In the genomic region with DNA sequence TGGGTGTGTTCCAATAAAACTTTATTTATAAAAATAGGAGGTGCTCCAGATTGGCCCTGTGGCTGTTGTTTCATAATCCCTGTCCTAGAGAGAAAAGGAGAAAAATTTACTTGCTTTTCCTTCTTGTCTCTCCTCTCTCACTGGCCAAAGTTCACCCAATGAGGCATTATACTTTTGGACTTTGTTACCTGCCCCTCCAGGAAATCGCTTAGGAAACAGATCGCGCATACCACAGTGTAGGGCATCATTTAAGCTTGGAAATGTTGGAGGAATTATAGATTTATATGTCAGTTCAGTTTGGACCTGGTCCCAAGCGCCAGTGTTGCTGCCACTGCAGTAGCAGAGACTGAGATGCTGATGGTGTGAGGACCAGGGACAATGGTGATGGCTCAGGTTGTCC, we compare ENCODE assay signal across 19 cellular contexts.
A peak's percentile ranks its signal among the peaks of the same experiment; 100 is the strongest.
DNase-seq lines count a peak whose midpoint lies in the region; ATAC-seq and TF ChIP-seq lines count a peak whose summit lies in the region.
"Had no signal": no experiment of that assay in that cellular context is flagged by ENCODE, and none has a peak within 500 bp of the region (broad histone marks: within the 10 kb centered on the region; RNA-seq: fewer than 3 reads in every experiment).

No MANE protein-coding gene starts in this region.

- intact Hi-C loops in IMR-90 (cut with micrococcal nuclease): loop anchor here (10.0 kb wide), 1 partner anchor 485 kb away; no protein-coding TSS in a partner anchor

- H2BK5ac ChIP-seq in IMR-90 (ENCODE audit: low read depth, low read length, poor library complexity, severe bottlenecking): no peak overlapping the region
- no peak overlapping the region for H2BK5ac ChIP-seq in mesenchymal stem cell (ENCODE audit: low read depth, low read length, poor library complexity, severe bottlenecking)
- no peak overlapping the region for H2BK5ac ChIP-seq in trophoblast cell (ENCODE audit: low read depth, low read length, poor library complexity)

- H2AK5ac ChIP-seq in IMR-90 (ENCODE audit: low read depth, low read length) (peak overlapping the region; percentile 18; the same call in 1 of the 2 replicates), mesenchymal stem cell (ENCODE audit: low read length, severe bottlenecking) (peak overlapping the region; percentile 81), trophoblast cell (ENCODE audit: low read length) (no peak overlapping the region)

- no peak for TF ChIP-seq RAD21 in IMR-90 (IDR thresholded peaks at IDR 0.05; ENCODE audit: low read length)

- H3K18ac ChIP-seq in IMR-90 (ENCODE audit: low read depth, low read length): peak overlapping the region; percentile 57; the same call in 1 of the 2 replicates
- no peak overlapping the region for H3K18ac ChIP-seq in mesenchymal stem cell (ENCODE audit: low read depth in 1 of 2, low read length in 2 of 2)
- no peak overlapping the region for H3K18ac ChIP-seq in trophoblast cell (ENCODE audit: low read length)

- H3K9me1 ChIP-seq in IMR-90 (ENCODE audit: insufficient read depth, low read length): no peaks in the 10 kb centered on the region

- no peaks in the 10 kb centered on the region for H3K27me3 ChIP-seq in IMR-90 (ENCODE audit: control insufficient read depth, insufficient read depth, low read length)
- H3K27me3 ChIP-seq in mesenchymal stem cell (ENCODE audit: control insufficient read depth in 1 of 2, insufficient read depth in 1 of 2, low read length in 2 of 2): no peaks in the 10 kb centered on the region
- H3K27me3 ChIP-seq in trophoblast cell (ENCODE audit: insufficient read depth, low read length): no peaks in the 10 kb centered on the region
- H3K27me3 ChIP-seq: BE2C had no signal

- no CpG with 5 or more reads among the region's 4 CpGs for WGBS in IMR-90 (ENCODE audit: extremely low coverage in 2 of 2, insufficient read length in 1 of 2), 2 experiments
- 88% methylated on average over 4 of the region's 4 CpGs for WGBS in mesenchymal stem cell
- WGBS in trophoblast cell (ENCODE audit: extremely low coverage, insufficient coverage, insufficient read length): no CpG with 5 or more reads among the region's 4 CpGs

- CTCF ChIA-PET in IMR-90 (lab: Yijun Ruan, JAX): no interaction called here
- CTCF ChIA-PET in activated naive CD4-positive, alpha-beta T cell treated with anti-CD3 and anti-CD28 coated beads, Interleukin-2, amount 10 ng/mL, durations not matched to agents 7 days and 5 days (lab: Charles Lee): no interaction called here

- H3K23ac ChIP-seq in IMR-90 (ENCODE audit: low read depth, low read length) (no peak overlapping the region), mesenchymal stem cell (ENCODE audit: low read length in 2 of 2) (no peak overlapping the region), trophoblast cell (ENCODE audit: low read length) (no peak overlapping the region)

- H2BK20ac ChIP-seq in IMR-90 (ENCODE audit: low read depth, low read length): no peak overlapping the region

- no peaks in the 10 kb centered on the region for H3K36me3 Mint-ChIP-seq in activated naive CD4-positive, alpha-beta T cell treated with anti-CD3 and anti-CD28 coated beads, Interleukin-2, amount 10 ng/mL, durations not matched to agents 7 days and 5 days
- H3K36me3 Mint-ChIP-seq: CD4-positive, CD25-positive, alpha-beta regulatory T cell; CD8-positive, alpha-beta memory T cell had no signal

- H4K12ac ChIP-seq in trophoblast cell (ENCODE audit: low read depth, low read length): no peak overlapping the region

- H4K5ac ChIP-seq in IMR-90 (ENCODE audit: low read depth, low read length): peak overlapping the region; percentile 35; the same call in 1 of the 2 replicates

- no peak for ATAC-seq in IMR-90 (ENCODE audit: low read depth)
- ATAC-seq in GM18520 (IDR thresholded peaks at IDR 0.05; ENCODE audit: unreplicated experiment): no peak
- no peak for ATAC-seq in HG02623 (IDR thresholded peaks at IDR 0.05; ENCODE audit: unreplicated experiment)
- ATAC-seq: HCT116 had no signal

- H3K56ac ChIP-seq in IMR-90 (ENCODE audit: extremely low read depth, insufficient read depth, low read length): no peak overlapping the region

- H3K9me3 ChIP-seq in IMR-90 (ENCODE audit: control insufficient read depth, insufficient read depth, low read length): peaks cover 3% of the 10 kb centered on the region; the same call in 1 of the 2 replicates
- H3K9me3 ChIP-seq in mesenchymal stem cell (ENCODE audit: control insufficient read depth, low read length): no peaks in the 10 kb centered on the region
- H3K9me3 ChIP-seq in trophoblast cell (ENCODE audit: insufficient read depth, low read depth, low read length): no peaks in the 10 kb centered on the region
- H3K9me3 ChIP-seq: BE2C had no signal

- no peaks in the 10 kb centered on the region for H3K79me1 ChIP-seq in IMR-90 (ENCODE audit: low read depth in 1 of 2, low read length in 2 of 2)
- no peaks in the 10 kb centered on the region for H3K79me1 ChIP-seq in mesenchymal stem cell (replicated peaks; ENCODE audit: low read length, poor library complexity, severe bottlenecking)
- H3K79me1 ChIP-seq in trophoblast cell (ENCODE audit: low read length): peaks cover 2% of the 10 kb centered on the region

- H2AK9ac ChIP-seq in IMR-90 (replicated peaks; ENCODE audit: low read depth, low read length, poor library complexity): no peak overlapping the region

- H2BK12ac ChIP-seq in mesenchymal stem cell (ENCODE audit: low read length in 2 of 2): no peak overlapping the region
- peak overlapping the region; percentile 30 for H2BK12ac ChIP-seq in trophoblast cell (ENCODE audit: low read length)

- H4K91ac ChIP-seq in IMR-90 (ENCODE audit: insufficient read depth, low read depth, low read length) (peak overlapping the region; percentile 18; the same call in 1 of the 2 replicates), mesenchymal stem cell (ENCODE audit: low read length) (no peak overlapping the region), trophoblast cell (ENCODE audit: low read depth, low read length) (peak overlapping the region; percentile 51)

- H2AFZ ChIP-seq in IMR-90 (replicated peaks; ENCODE audit: low read length, poor library complexity) (no peak overlapping the region), mesenchymal stem cell (ENCODE audit: low read depth, low read length) (no peak overlapping the region), trophoblast cell (ENCODE audit: insufficient read depth, low read length, poor library complexity) (no peak overlapping the region)

- no TSS peak for BruUV-seq in IMR-90 (replicated peaks; lab: Mats Ljungman, UMichigan)

- H3K4me2 ChIP-seq in IMR-90 (ENCODE audit: low read depth, low read length) (no peak overlapping the region), mesenchymal stem cell (ENCODE audit: low read length, poor library complexity, severe bottlenecking) (no peak overlapping the region), trophoblast cell (ENCODE audit: low read length) (no peak overlapping the region)

- peak overlapping the region; percentile 47; the same call in 1 of the 3 replicates for H2BK15ac ChIP-seq in IMR-90 (ENCODE audit: low read depth, low read length)
- no peak overlapping the region for H2BK15ac ChIP-seq in mesenchymal stem cell (ENCODE audit: low read depth, poor library complexity, severe bottlenecking)

- H3K27ac ChIP-seq in IMR-90 (ENCODE audit: insufficient read depth, low read length): no peak overlapping the region
- H3K27ac ChIP-seq in mesenchymal stem cell (ENCODE audit: low read length, poor library complexity, severe bottlenecking): no peak overlapping the region
- no peak overlapping the region for H3K27ac ChIP-seq in trophoblast cell (ENCODE audit: low read depth, low read length)

- H3K36me3 ChIP-seq in IMR-90 (ENCODE audit: control insufficient read depth, insufficient read depth, low read length) (no peaks in the 10 kb centered on the region), mesenchymal stem cell (ENCODE audit: control insufficient read depth in 1 of 2, insufficient read depth in 2 of 2, low read depth in 1 of 2, low read length in 2 of 2) (no peaks in the 10 kb centered on the region), trophoblast cell (ENCODE audit: control insufficient read depth in 1 of 2, insufficient read depth in 2 of 2, low read length in 2 of 2) (no peaks in the 10 kb centered on the region)
- H3K36me3 ChIP-seq: BE2C had no signal

- no peak overlapping the region for H3K4me3 Mint-ChIP-seq in activated naive CD4-positive, alpha-beta T cell treated with anti-CD3 and anti-CD28 coated beads, Interleukin-2, amount 10 ng/mL, durations not matched to agents 7 days and 5 days
- H3K4me3 Mint-ChIP-seq: CD4-positive, CD25-positive, alpha-beta regulatory T cell; CD8-positive, alpha-beta memory T cell; HFFc6 had no signal

- no peak for TF ChIP-seq POLR2A in IMR-90 (IDR thresholded peaks at IDR 0.05; ENCODE audit: low read depth, low read length)

- dilution Hi-C loops in IMR-90 (cut with HindIII; ENCODE audit: low sequenced_read_pairs, unreplicated experiment): no loop called here

- H3K4me1 ChIP-seq in IMR-90 (ENCODE audit: control insufficient read depth, insufficient read depth, low read length) (peaks cover 10% of the 10 kb centered on the region; the same call in 1 of the 2 replicates), mesenchymal stem cell (ENCODE audit: control insufficient read depth, insufficient read depth, low read depth, low read length) (peaks cover 3% of the 10 kb centered on the region), trophoblast cell (ENCODE audit: control insufficient read depth in 1 of 2, insufficient read depth in 2 of 2, low read length in 2 of 2) (peaks cover 0 to 7% of the 10 kb centered on the region in 2 experiments)
- H3K4me1 ChIP-seq: BE2C had no signal

- no peaks in the 10 kb centered on the region for H3K27me3 Mint-ChIP-seq in activated naive CD4-positive, alpha-beta T cell treated with anti-CD3 and anti-CD28 coated beads, Interleukin-2, amount 10 ng/mL, durations not matched to agents 7 days and 5 days

- H3K27ac Mint-ChIP-seq in activated naive CD4-positive, alpha-beta T cell treated with anti-CD3 and anti-CD28 coated beads, Interleukin-2, amount 10 ng/mL, durations not matched to agents 7 days and 5 days: no peak overlapping the region
- H3K27ac Mint-ChIP-seq: CD4-positive, CD25-positive, alpha-beta regulatory T cell; CD8-positive, alpha-beta memory T cell; HFFc6 had no signal

- no peak for TF ChIP-seq CTCF in IMR-90 (conservative IDR thresholded peaks at IDR 0.05; ENCODE audit: low read depth, low read length)

- H3K79me2 ChIP-seq in trophoblast cell (ENCODE audit: control insufficient read depth, insufficient read depth, low read length, poor library complexity): no peaks in the 10 kb centered on the region

- H3K9ac ChIP-seq in IMR-90 (ENCODE audit: low read depth, low read length): no peak overlapping the region
- H3K9ac ChIP-seq in mesenchymal stem cell (ENCODE audit: low read length): no peak overlapping the region
- H3K9ac ChIP-seq in trophoblast cell (ENCODE audit: low read length): no peak overlapping the region

- H3K4me3 ChIP-seq in IMR-90 (ENCODE audit: insufficient read depth, low read depth, low read length): no peak overlapping the region
- no peak overlapping the region for H3K4me3 ChIP-seq in mesenchymal stem cell (ENCODE audit: insufficient read depth in 1 of 2, low read depth in 1 of 2, low read length in 2 of 2)
- no peak overlapping the region for H3K4me3 ChIP-seq in trophoblast cell (ENCODE audit: low read depth, low read length)

- H2BK120ac ChIP-seq in IMR-90 (ENCODE audit: low read depth, low read length) (0 out of 2 replicates have a peak overlapping the region, but pooled peaks have one; percentile 9), mesenchymal stem cell (ENCODE audit: low read depth, low read length) (no peak overlapping the region), trophoblast cell (ENCODE audit: insufficient read depth, low read length, poor library complexity) (no peak overlapping the region)

- no peaks in the 10 kb centered on the region for H4K20me1 ChIP-seq in IMR-90 (ENCODE audit: insufficient read depth, low read length)

- POLR2A ChIA-PET in IMR-90 (lab: Charles Lee; ENCODE audit: unreplicated experiment): no interaction called here

- in situ Hi-C loops in IMR-90 (cut with MboI; ENCODE audit: low sequenced_read_pairs): no loop called here

- H3K14ac ChIP-seq in IMR-90 (replicated peaks; ENCODE audit: low read depth, low read length) (no peak overlapping the region), mesenchymal stem cell (ENCODE audit: low read length in 2 of 2) (no peak overlapping the region), trophoblast cell (ENCODE audit: low read length) (no peak overlapping the region)

- no peaks in the 10 kb centered on the region for H3K9me3 Mint-ChIP-seq in activated naive CD4-positive, alpha-beta T cell treated with anti-CD3 and anti-CD28 coated beads, Interleukin-2, amount 10 ng/mL, durations not matched to agents 7 days and 5 days

- H4K8ac ChIP-seq in IMR-90 (ENCODE audit: low read depth in 2 of 2, low read length in 2 of 2): no peak overlapping the region; a peak in 1 of 4 replicates
- no peak overlapping the region for H4K8ac ChIP-seq in mesenchymal stem cell (ENCODE audit: low read length)
- H4K8ac ChIP-seq in trophoblast cell (ENCODE audit: low read depth, low read length): no peak overlapping the region

- H3K4me1 Mint-ChIP-seq in activated naive CD4-positive, alpha-beta T cell treated with anti-CD3 and anti-CD28 coated beads, Interleukin-2, amount 10 ng/mL, durations not matched to agents 7 days and 5 days: no peaks in the 10 kb centered on the region
- H3K4me1 Mint-ChIP-seq: CD4-positive, CD25-positive, alpha-beta regulatory T cell; CD8-positive, alpha-beta memory T cell had no signal

- DNase-seq in IMR-90 (no peak), mesenchymal stem cell (no peak), trophoblast cell (no peak)
- DNase-seq in activated naive CD4-positive, alpha-beta T cell treated with anti-CD3 and anti-CD28 coated beads, Interleukin-2, amount 10 ng/mL, durations not matched to agents 7 days and 5 days: no peak
- DNase-seq: ACHN; C1 segment of cervical spinal cord; CD4-positive, CD25-positive, alpha-beta regulatory T cell; CD8-positive, alpha-beta memory T cell; COR-L47; DMS153; DMS79; GDM1; GOT3; H7; HFFc6 had no signal

- H3K4ac ChIP-seq in IMR-90 (ENCODE audit: low read depth, low read length) (peak overlapping the region; percentile 2; the same call in 1 of the 2 replicates), mesenchymal stem cell (ENCODE audit: low read depth in 1 of 2, low read length in 2 of 2) (no peak overlapping the region), trophoblast cell (ENCODE audit: low read depth, low read length) (no peak overlapping the region)
